In the genomic region with DNA sequence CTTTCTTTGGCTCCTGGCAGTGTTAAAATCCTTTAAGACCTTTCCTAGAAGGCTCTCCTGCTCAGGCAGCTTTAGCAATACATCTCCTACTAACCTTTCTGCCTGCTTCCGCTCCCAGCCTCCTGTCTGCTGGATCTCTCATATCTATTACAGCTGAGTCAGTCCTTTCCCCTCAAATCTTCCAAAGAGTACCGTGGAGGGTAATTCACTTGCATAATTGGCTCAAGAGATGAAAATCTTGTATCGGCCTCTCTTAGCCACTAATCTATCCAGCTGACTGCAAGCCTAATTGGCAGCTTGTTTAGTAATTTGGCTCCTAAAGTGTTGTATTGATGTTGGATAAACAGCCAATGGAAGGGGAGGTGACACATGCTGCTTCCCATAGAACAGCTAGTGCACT, we compare ENCODE assay signal across 17 cellular contexts.
A peak's percentile ranks its signal among the peaks of the same experiment; 100 is the strongest.
DNase-seq lines count a peak whose midpoint lies in the region; ATAC-seq, FAIRE-seq and TF ChIP-seq lines count a peak whose summit lies in the region.
"Had no signal": no experiment of that assay in that cellular context is flagged by ENCODE, and none has a peak within 500 bp of the region (broad histone marks: within the 10 kb centered on the region; RNA-seq: fewer than 3 reads in every experiment).

No MANE protein-coding gene starts in this region.

- peaks cover 0 to 18% of the 10 kb centered on the region in 2 donors for H3K9me3 Mint-ChIP-seq in stimulated activated naive CD8-positive, alpha-beta T cell treated with anti-CD3 and anti-CD28 coated beads, Interleukin-15, amount 100 ng/mL, for 72 hours

- no peak for TF ChIP-seq CTCF in D721Med (IDR thresholded peaks at IDR 0.05; ENCODE audit: insufficient read depth, missing control alignments)

- no peak overlapping the region for H3K4me3 Mint-ChIP-seq in stimulated activated naive CD8-positive, alpha-beta T cell treated with anti-CD3 and anti-CD28 coated beads, Interleukin-15, amount 100 ng/mL, for 72 hours

- H3K27me3 Mint-ChIP-seq in stimulated activated naive CD8-positive, alpha-beta T cell treated with anti-CD3 and anti-CD28 coated beads, Interleukin-15, amount 100 ng/mL, for 72 hours: no peaks in the 10 kb centered on the region

- peak; percentile 98 for FAIRE-seq in D721Med (lab: Jason Lieb, UNC)
- FAIRE-seq: HepG2 had no signal

- no peaks in the 10 kb centered on the region for H3K4me1 Mint-ChIP-seq in stimulated activated naive CD8-positive, alpha-beta T cell treated with anti-CD3 and anti-CD28 coated beads, Interleukin-15, amount 100 ng/mL, for 72 hours

- DNase-seq in Ammon's horn (ENCODE audit: low spot score): peak; percentile 22
- DNase-seq in D721Med (ENCODE audit: insufficient read length, low spot score): peak; percentile 30
- DNase-seq in NCI-H69 (lab: John Stamatoyannopoulos, UW): peak; percentile 27
- DNase-seq in islet precursor cell: peak; percentile 60
- no peak for DNase-seq in stimulated activated naive CD8-positive, alpha-beta T cell treated with anti-CD3 and anti-CD28 coated beads, Interleukin-15, amount 100 ng/mL, for 72 hours
- DNase-seq in stimulated activated CD4-positive, alpha-beta T cell treated with anti-CD3 and anti-CD28 coated beads, Interleukin-4, amount 100 ng/mL, for 4 hours: no peak
- DNase-seq in activated gamma-delta T cell (lab: John Stamatoyannopoulos, UW): no peak
- DNase-seq: Caco-2; DMS53; H7; KG1; NCI-H187; NK-92 treated with Interleukin-12 subunit alpha and Interleukin-12 subunit beta, amount 100 ng/mL, for 24 hours; OCI-M1; SJCRH30 had no signal

- H3K27ac Mint-ChIP-seq in stimulated activated naive CD8-positive, alpha-beta T cell treated with anti-CD3 and anti-CD28 coated beads, Interleukin-15, amount 100 ng/mL, for 72 hours: no peak overlapping the region

- no peak for ATAC-seq in stimulated activated naive CD8-positive, alpha-beta T cell treated with anti-CD3 and anti-CD28 coated beads, Interleukin-15, amount 100 ng/mL, for 72 hours
- no peak for ATAC-seq in esophagus mucosa
- ATAC-seq: HepG2 had no signal

Comparison
In these comparisons a context has a peak if more than half of its experiments do, and no peak if none do; other contexts are left out.
1. DNase-seq: peak in Ammon's horn (single experiment), D721Med (single experiment), NCI-H69 (single experiment) and islet precursor cell (single experiment); none in stimulated activated naive CD8-positive, alpha-beta T cell treated with anti-CD3 and anti-CD28 coated beads, Interleukin-15, amount 100 ng/mL, for 72 hours (0 of 2), stimulated activated CD4-positive, alpha-beta T cell treated with anti-CD3 and anti-CD28 coated beads, Interleukin-4, amount 100 ng/mL, for 4 hours (0 of 2) and activated gamma-delta T cell (single experiment).